In the genomic region with DNA sequence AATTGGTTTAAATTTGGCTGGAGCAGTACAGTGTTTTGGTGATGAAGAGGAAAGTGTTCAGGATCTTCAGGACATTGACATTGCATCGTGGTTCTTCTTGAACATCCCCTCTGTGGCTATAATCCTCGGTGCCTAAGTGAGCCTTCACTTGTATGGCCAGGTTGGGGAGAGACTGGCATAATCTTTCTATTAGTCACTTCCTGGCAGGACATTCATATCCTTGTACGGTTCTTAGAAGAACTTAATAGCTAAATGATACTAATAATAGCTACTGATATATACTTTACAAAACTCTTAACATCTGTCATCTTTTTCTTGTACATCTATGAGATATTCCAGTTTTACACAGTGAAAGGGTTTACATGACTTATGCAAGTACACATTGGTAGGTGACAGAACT, we compare ENCODE assay signal across 11 cellular contexts. TPM values are rescaled to one million over a fixed set of nuclear protein-coding genes. Genes with fewer than 3 reads are reported as not detected.
DNase-seq lines count a peak whose midpoint lies in the region; ATAC-seq and TF ChIP-seq lines count a peak whose summit lies in the region.
"Had no signal": no experiment of that assay in that cellular context is flagged by ENCODE, and none has a peak within 500 bp of the region (broad histone marks: within the 10 kb centered on the region; RNA-seq: fewer than 3 reads in every experiment).

No MANE protein-coding gene starts in this region.

- no peak for TF ChIP-seq CTCF in breast epithelium (IDR thresholded peaks at IDR 0.05)

- H3K4me1 ChIP-seq in breast epithelium = no peaks in the 10 kb centered on the region
- peaks cover 9% of the 10 kb centered on the region for H3K4me1 ChIP-seq in mesodermal cell (ENCODE audit: control insufficient read depth, insufficient read depth, low read length, poor library complexity, severe bottlenecking)

- DNase-seq in AG08396 (ENCODE audit: low spot score) (peak; percentile 73), HT1080 (ENCODE audit: low read depth) (peak; percentile 92), breast epithelium (ENCODE audit: low spot score in 2 of 2) (no peak), HuH-7 (ENCODE audit: low spot score) (no peak), cerebellar nuclear complex (lab: John Stamatoyannopoulos, UW) (no peak)
- DNase-seq: caudate nucleus, mesendoderm had no signal

- H3K4me3 ChIP-seq in breast epithelium (no peak overlapping the region), mesodermal cell (ENCODE audit: extremely low read depth, insufficient read depth, low read length, poor library complexity, severe bottlenecking) (no peak overlapping the region)

- WGBS in mesodermal cell (ENCODE audit: insufficient coverage in 2 of 2), 2 experiments = 79 to 100% methylated on average over 1 to 2 of the region's 3 CpGs

- no peak for TF ChIP-seq POLR2A in breast epithelium (IDR thresholded peaks at IDR 0.05)

- no peaks in the 10 kb centered on the region for H3K36me3 ChIP-seq in breast epithelium
- H3K36me3 ChIP-seq in mesodermal cell (ENCODE audit: control insufficient read depth, insufficient read depth, low read length) = peaks cover 26% of the 10 kb centered on the region

- no peaks in the 10 kb centered on the region for H3K9me3 ChIP-seq in breast epithelium
- no peaks in the 10 kb centered on the region for H3K9me3 ChIP-seq in mesodermal cell (ENCODE audit: control insufficient read depth, low read length)

- no peak for ATAC-seq in HG02981 (IDR thresholded peaks at IDR 0.05; ENCODE audit: unreplicated experiment)
- ATAC-seq in GM18873 (IDR thresholded peaks at IDR 0.05; ENCODE audit: low FRiP score, unreplicated experiment) = no peak
- ATAC-seq: WTC11 had no signal

- intact Hi-C loops in breast epithelium (cut with DNase I; ENCODE audit: low total_unique reads) = no loop called here

- H3K27me3 ChIP-seq in breast epithelium = no peaks in the 10 kb centered on the region

- H3K27ac ChIP-seq in breast epithelium = peak overlapping the region; percentile 59 to 71
- peak overlapping the region; percentile 11 for H3K27ac ChIP-seq in mesodermal cell (ENCODE audit: low read depth, low read length, severe bottlenecking)

RNA-seq across cellular contexts. Expression of gene CELF3, which starts 35.8 kb away (rescaled TPM):
- not detected in 2 replicates for total RNA-seq in HT1080 (2014; rRNA removed; shearing (Covaris generic))
- polyA plus RNA-seq in HT1080 (2015; cell fraction: cytosol; rRNA removed) = not detected in 2 replicates
- polyA plus RNA-seq in HT1080 (2015; cell fraction: nucleus; rRNA removed) = 0.08 TPM in 1 of 2 replicates, not detected in the other
- total RNA-seq in breast epithelium = not detected
- polyA plus RNA-seq in mesodermal cell (2013, experiment 1 of 2) = 3.8 TPM
- polyA plus RNA-seq in mesodermal cell (2013, experiment 2 of 2) = 2.0 TPM

RNA-seq across cellular contexts. Expression of gene RIIAD1, which starts 40.5 kb away (rescaled TPM):
- total RNA-seq in HT1080 (2014; rRNA removed; shearing (Covaris generic)) = not detected in 2 replicates
- not detected in 2 replicates for polyA plus RNA-seq in HT1080 (2015; cell fraction: cytosol; rRNA removed)
- polyA plus RNA-seq in HT1080 (2015; cell fraction: nucleus; rRNA removed) = not detected in 2 replicates
- not detected for total RNA-seq in breast epithelium
- polyA plus RNA-seq in mesodermal cell (2013, experiment 1 of 2) = 1.3 TPM
- polyA plus RNA-seq in mesodermal cell (2013, experiment 2 of 2) = 2.1 TPM
- total RNA-seq: WTC11 had no signal

Comparison
In these comparisons a context has a peak if more than half of its experiments do, and no peak if none do; other contexts are left out.
1. DNase-seq: peak in AG08396 (single experiment) and HT1080 (single experiment); none in breast epithelium (0 of 2), HuH-7 (single experiment) and cerebellar nuclear complex (0 of 2).